20 cellular contexts compared by ENCODE assay signal in genomic region chr10:11297136-11297535, GRCh38.
DNase-seq lines count a peak whose midpoint lies in the region; ATAC-seq, FAIRE-seq and TF ChIP-seq lines count a peak whose summit lies in the region.
"Had no signal": no experiment of that assay in that cellular context is flagged by ENCODE, and none has a peak within 500 bp of the region (broad histone marks: within the 10 kb centered on the region; RNA-seq: fewer than 3 reads in every experiment).

No MANE protein-coding gene starts in this region.

- no peak overlapping the region for H3K9ac ChIP-seq in subcutaneous abdominal adipose tissue (ENCODE audit: low read length in 5 of 5)

- H3K27me3 ChIP-seq in subcutaneous abdominal adipose tissue (ENCODE audit: control insufficient read depth in 5 of 5, insufficient read depth in 4 of 5, low read length in 5 of 5) (no peaks in the 10 kb centered on the region), foreskin keratinocyte (no peaks in the 10 kb centered on the region)
- H3K27me3 ChIP-seq: brain microvascular endothelial cell had no signal

- H3K27ac ChIP-seq in subcutaneous abdominal adipose tissue (ENCODE audit: low read depth, low read length) (peak overlapping the region; percentile 23), foreskin keratinocyte (no peak overlapping the region)
- H3K27ac ChIP-seq: brain microvascular endothelial cell, epithelial cell of prostate, HL-60, thoracic aorta, VCaP had no signal

- no peak for DNase-seq in activated naive CD4-positive, alpha-beta T cell treated with anti-CD3 and anti-CD28 coated beads, Interleukin-2, amount 10 ng/mL, durations not matched to agents 7 days and 5 days
- no peak for DNase-seq in activated naive CD4-positive, alpha-beta T cell treated with Interleukin-2 at 50 U/mL for 16 hours
- DNase-seq in activated CD8-positive, alpha-beta T cell treated with anti-CD3 and anti-CD28 coated beads, Interleukin-2, amount 10 ng/mL, durations not matched to agents 7 days and 5 days = no peak
- DNase-seq in immature natural killer cell (no peak), HTR-8/SVneo (ENCODE audit: insufficient read length, low spot score) (no peak), foreskin keratinocyte (no peak), DMS 273 treated with DMSO at 0.1 percent for 48 hours (lab: John Stamatoyannopoulos, UW) (no peak)
- DNase-seq: brain microvascular endothelial cell; HCEC 1CT; mesendoderm; MM.1S; NCI-H774; SHP77; stimulated activated CD8-positive, alpha-beta memory T cell treated with anti-CD3 and anti-CD28 coated beads, Interleukin-4, amount 100 ng/mL, for 48 hours had no signal

- H3K4me3 ChIP-seq in subcutaneous abdominal adipose tissue (ENCODE audit: low read depth in 1 of 5, low read length in 5 of 5) = no peak overlapping the region
- H3K4me3 ChIP-seq: thoracic aorta had no signal

- H3K36me3 ChIP-seq in subcutaneous abdominal adipose tissue (ENCODE audit: control insufficient read depth in 5 of 5, insufficient read depth in 5 of 5, low read length in 5 of 5) = peaks cover 8 to 89% (median 61%) of the 10 kb centered on the region in 5 donors
- H3K36me3 ChIP-seq: brain microvascular endothelial cell had no signal

- no peak for FAIRE-seq in HTR-8/SVneo (lab: Jason Lieb, UNC)
- FAIRE-seq: frontal cortex had no signal

- no peak overlapping the region for H3K4me3 Mint-ChIP-seq in activated naive CD4-positive, alpha-beta T cell treated with anti-CD3 and anti-CD28 coated beads, Interleukin-2, amount 10 ng/mL, durations not matched to agents 7 days and 5 days
- no peak overlapping the region for H3K4me3 Mint-ChIP-seq in activated CD8-positive, alpha-beta T cell treated with anti-CD3 and anti-CD28 coated beads, Interleukin-2, amount 10 ng/mL, durations not matched to agents 7 days and 5 days
- peak overlapping the region in 1 of 5 donors; percentile 6 for H3K4me3 Mint-ChIP-seq in immature natural killer cell

- POLR2A ChIA-PET in activated CD8-positive, alpha-beta T cell treated with anti-CD3 and anti-CD28 coated beads, Interleukin-2, amount 10 ng/mL, durations not matched to agents 7 days and 5 days (lab: Charles Lee) = interaction anchor here (0.6 kb wide), 1 partner anchor 55 kb away, joined by 3 read pairs; no protein-coding TSS in a partner anchor

- TF ChIP-seq CTCF in foreskin keratinocyte (conservative IDR thresholded peaks at IDR 0.05) = no peak

- peaks cover 85% of the 10 kb centered on the region for H3K36me3 Mint-ChIP-seq in activated naive CD4-positive, alpha-beta T cell treated with anti-CD3 and anti-CD28 coated beads, Interleukin-2, amount 10 ng/mL, durations not matched to agents 7 days and 5 days
- H3K36me3 Mint-ChIP-seq in activated CD8-positive, alpha-beta T cell treated with anti-CD3 and anti-CD28 coated beads, Interleukin-2, amount 10 ng/mL, durations not matched to agents 7 days and 5 days (ENCODE audit: low read depth) = peaks cover 88% of the 10 kb centered on the region
- peaks cover 19 to 62% (median 52%) of the 10 kb centered on the region in 3 donors for H3K36me3 Mint-ChIP-seq in immature natural killer cell

- peaks cover 2% of the 10 kb centered on the region for H3K4me1 Mint-ChIP-seq in activated naive CD4-positive, alpha-beta T cell treated with anti-CD3 and anti-CD28 coated beads, Interleukin-2, amount 10 ng/mL, durations not matched to agents 7 days and 5 days
- H3K4me1 Mint-ChIP-seq in activated CD8-positive, alpha-beta T cell treated with anti-CD3 and anti-CD28 coated beads, Interleukin-2, amount 10 ng/mL, durations not matched to agents 7 days and 5 days (ENCODE audit: low read depth) = peaks cover 5% of the 10 kb centered on the region
- peaks cover 48 to 89% of the 10 kb centered on the region in 2 donors for H3K4me1 Mint-ChIP-seq in immature natural killer cell

- H3K27me3 Mint-ChIP-seq in activated naive CD4-positive, alpha-beta T cell treated with anti-CD3 and anti-CD28 coated beads, Interleukin-2, amount 10 ng/mL, durations not matched to agents 7 days and 5 days = no peaks in the 10 kb centered on the region
- no peaks in the 10 kb centered on the region for H3K27me3 Mint-ChIP-seq in activated CD8-positive, alpha-beta T cell treated with anti-CD3 and anti-CD28 coated beads, Interleukin-2, amount 10 ng/mL, durations not matched to agents 7 days and 5 days (ENCODE audit: low read depth)
- peaks cover 6 to 50% (median 42%) of the 10 kb centered on the region in 3 donors for H3K27me3 Mint-ChIP-seq in immature natural killer cell (ENCODE audit: low read depth in 3 of 3)

- H3K27ac Mint-ChIP-seq in activated naive CD4-positive, alpha-beta T cell treated with anti-CD3 and anti-CD28 coated beads, Interleukin-2, amount 10 ng/mL, durations not matched to agents 7 days and 5 days = peak overlapping the region; percentile 50
- H3K27ac Mint-ChIP-seq in activated CD8-positive, alpha-beta T cell treated with anti-CD3 and anti-CD28 coated beads, Interleukin-2, amount 10 ng/mL, durations not matched to agents 7 days and 5 days = peak overlapping the region; percentile 50
- peak overlapping the region; percentile 19 to 84 (median 70) for H3K27ac Mint-ChIP-seq in immature natural killer cell

- H3K9me3 Mint-ChIP-seq in activated naive CD4-positive, alpha-beta T cell treated with anti-CD3 and anti-CD28 coated beads, Interleukin-2, amount 10 ng/mL, durations not matched to agents 7 days and 5 days = no peaks in the 10 kb centered on the region
- no peaks in the 10 kb centered on the region for H3K9me3 Mint-ChIP-seq in activated CD8-positive, alpha-beta T cell treated with anti-CD3 and anti-CD28 coated beads, Interleukin-2, amount 10 ng/mL, durations not matched to agents 7 days and 5 days (ENCODE audit: insufficient read depth)
- no peaks in the 10 kb centered on the region for H3K9me3 Mint-ChIP-seq in immature natural killer cell

- no peaks in the 10 kb centered on the region for H3K9me3 ChIP-seq in subcutaneous abdominal adipose tissue (ENCODE audit: control insufficient read depth in 5 of 5, low read length in 5 of 5)
- H3K9me3 ChIP-seq: thoracic aorta had no signal

- CTCF ChIA-PET in activated naive CD4-positive, alpha-beta T cell treated with anti-CD3 and anti-CD28 coated beads, Interleukin-2, amount 10 ng/mL, durations not matched to agents 7 days and 5 days (lab: Charles Lee) = no interaction called here
- CTCF ChIA-PET in activated CD8-positive, alpha-beta T cell treated with anti-CD3 and anti-CD28 coated beads, Interleukin-2, amount 10 ng/mL, durations not matched to agents 7 days and 5 days (lab: Charles Lee) = no interaction called here

- ATAC-seq in activated CD8-positive, alpha-beta T cell treated with anti-CD3 and anti-CD28 coated beads, Interleukin-2, amount 10 ng/mL, durations not matched to agents 7 days and 5 days = no peak
- ATAC-seq in foreskin keratinocyte = no peak

- H3K4me1 ChIP-seq in subcutaneous abdominal adipose tissue (ENCODE audit: control insufficient read depth in 5 of 5, insufficient read depth in 5 of 5, low read length in 5 of 5) (peaks cover 0 to 4% (median 0%) of the 10 kb centered on the region in 5 donors), foreskin keratinocyte (no peaks in the 10 kb centered on the region)
